Comparison of ENCODE assay signal across 10 cellular contexts in genomic region chr3:112074616-112075497, GRCh38. TPM values are rescaled to one million over a fixed set of nuclear protein-coding genes. Genes with fewer than 3 reads are reported as not detected.
DNase-seq lines count a peak whose midpoint lies in the region; ATAC-seq and TF ChIP-seq lines count a peak whose summit lies in the region.
"Had no signal": no experiment of that assay in that cellular context is flagged by ENCODE, and none has a peak within 500 bp of the region (broad histone marks: within the 10 kb centered on the region; RNA-seq: fewer than 3 reads in every experiment).

No MANE protein-coding gene starts in this region.

- peak overlapping the region; percentile 37 to 82 (median 72) for H3K4me3 Mint-ChIP-seq in CD4-positive, alpha-beta memory T cell
- no peak overlapping the region for H3K4me3 Mint-ChIP-seq in effector memory CD8-positive, alpha-beta T cell
- H3K4me3 Mint-ChIP-seq in progenitor cell of endocrine pancreas (ENCODE audit: low read depth): peak overlapping the region; percentile 59
- H3K4me3 Mint-ChIP-seq: IgD-negative memory B cell, memory B cell had no signal

- peaks cover 28 to 60% (median 40%) of the 10 kb centered on the region in 4 donors for H3K4me1 Mint-ChIP-seq in CD4-positive, alpha-beta memory T cell
- peaks cover 0 to 10% of the 10 kb centered on the region in 2 donors for H3K4me1 Mint-ChIP-seq in effector memory CD8-positive, alpha-beta T cell (ENCODE audit: low read depth in 2 of 2)
- peaks cover 24% of the 10 kb centered on the region for H3K4me1 Mint-ChIP-seq in progenitor cell of endocrine pancreas (ENCODE audit: low read depth)
- H3K4me1 Mint-ChIP-seq: memory B cell had no signal

- TF ChIP-seq CTCF in progenitor cell of endocrine pancreas (IDR thresholded peaks at IDR 0.05; ENCODE audit: unreplicated experiment): no peak

- CTCF ChIA-PET in CD4-positive, alpha-beta memory T cell (lab: Charles Lee; ENCODE audit: partially characterized antibody): no interaction called here

- intact Hi-C loops in CD4-positive, alpha-beta memory T cell (cut with micrococcal nuclease): loop anchor here (1.0 to 10.0 kb wide), 5 partner anchors 11 to 920 kb away; partner anchors contain the start of genes ABHD10, C3orf52 and GTPBP8
- intact Hi-C loops in sciatic nerve (cut with DNase I): no loop called here

- H3K27ac ChIP-seq in CD4-positive, alpha-beta memory T cell (ENCODE audit: low read depth, low read length): peak overlapping the region; percentile 21

- POLR2A ChIA-PET in CD4-positive, alpha-beta memory T cell (lab: Charles Lee; ENCODE audit: partially characterized antibody): interaction anchor here (0.9 to 1.0 kb wide), 2 partner anchors 13 to 528 kb away, joined by 3 read pairs; no protein-coding TSS in a partner anchor

- H3K36me3 Mint-ChIP-seq in CD4-positive, alpha-beta memory T cell: peaks cover 0 to 8% of the 10 kb centered on the region in 2 donors
- peaks cover 2% of the 10 kb centered on the region for H3K36me3 Mint-ChIP-seq in effector memory CD8-positive, alpha-beta T cell (ENCODE audit: insufficient read depth)
- H3K36me3 Mint-ChIP-seq in progenitor cell of endocrine pancreas (ENCODE audit: insufficient read depth): no peaks in the 10 kb centered on the region
- H3K36me3 Mint-ChIP-seq: IgD-negative memory B cell, memory B cell had no signal

- H3K9me3 Mint-ChIP-seq in CD4-positive, alpha-beta memory T cell: peaks cover 2 to 7% (median 4%) of the 10 kb centered on the region in 8 donors
- H3K9me3 Mint-ChIP-seq in effector memory CD8-positive, alpha-beta T cell: no peaks in the 10 kb centered on the region
- H3K9me3 Mint-ChIP-seq in progenitor cell of endocrine pancreas (ENCODE audit: low read depth): no peaks in the 10 kb centered on the region
- H3K9me3 Mint-ChIP-seq: IgD-negative memory B cell, memory B cell had no signal

- H3K27me3 ChIP-seq in CD4-positive, alpha-beta memory T cell (ENCODE audit: insufficient read depth, low read length): no peaks in the 10 kb centered on the region

- ATAC-seq in GM19395 (IDR thresholded peaks at IDR 0.05; ENCODE audit: unreplicated experiment): peak; percentile 93
- peak; percentile 99 for ATAC-seq in SK-N-SH treated with all-trans-retinoic acid at 6 μM for 48 hours
- peak; percentile 66 for ATAC-seq in effector memory CD8-positive, alpha-beta T cell (replicated peaks)
- ATAC-seq in HG02840 (IDR thresholded peaks at IDR 0.05; ENCODE audit: low FRiP score, unreplicated experiment): no peak
- ATAC-seq in sciatic nerve: no peak

- H3K27ac Mint-ChIP-seq in CD4-positive, alpha-beta memory T cell: peak overlapping the region; percentile 65 to 93 (median 83)
- peak overlapping the region in 1 of 2 donors; percentile 77 for H3K27ac Mint-ChIP-seq in effector memory CD8-positive, alpha-beta T cell
- peak overlapping the region; percentile 94 for H3K27ac Mint-ChIP-seq in progenitor cell of endocrine pancreas
- H3K27ac Mint-ChIP-seq: IgD-negative memory B cell, memory B cell had no signal

- H3K27me3 Mint-ChIP-seq in CD4-positive, alpha-beta memory T cell: no peaks in the 10 kb centered on the region
- H3K27me3 Mint-ChIP-seq in effector memory CD8-positive, alpha-beta T cell: peaks cover 27 to 44% of the 10 kb centered on the region in 2 donors
- no peaks in the 10 kb centered on the region for H3K27me3 Mint-ChIP-seq in progenitor cell of endocrine pancreas

- H3K9me3 ChIP-seq in CD4-positive, alpha-beta memory T cell (ENCODE audit: control insufficient read depth in 1 of 2, low read length in 2 of 2): no peaks in the 10 kb centered on the region

- no peaks in the 10 kb centered on the region for H3K36me3 ChIP-seq in CD4-positive, alpha-beta memory T cell (ENCODE audit: insufficient read depth, low read length)

- H3K4me3 ChIP-seq in CD4-positive, alpha-beta memory T cell (ENCODE audit: low read length in 2 of 2): no peak overlapping the region

- peaks cover 35% of the 10 kb centered on the region for H3K4me1 ChIP-seq in CD4-positive, alpha-beta memory T cell (ENCODE audit: insufficient read depth, low read length)

- peak; percentile 38 to 68 (median 61) for DNase-seq in CD4-positive, alpha-beta memory T cell
- DNase-seq in HPDE6-E6E7 (ENCODE audit: extremely low spot score): peak; percentile 96
- no peak for DNase-seq in effector memory CD8-positive, alpha-beta T cell
- DNase-seq in progenitor cell of endocrine pancreas (ENCODE audit: low spot score, unreplicated experiment): no peak
- DNase-seq in sciatic nerve (ENCODE audit: low spot score): no peak

TF ChIP-seq in SK-N-SH treated with all-trans-retinoic acid at 6 μM for 48 hours, 23 proteins besides CTCF, POLR2A, EP300 and RAD21:
- TF ChIP-seq SNAI2 (CRISPR knock-in tag; IDR thresholded peaks at IDR 0.05) (no peak), CSRNP3 (CRISPR knock-in tag; IDR thresholded peaks at IDR 0.05) (no peak), ISL1 (CRISPR knock-in tag; IDR thresholded peaks at IDR 0.05) (no peak), BACH2 (CRISPR knock-in tag; IDR thresholded peaks at IDR 0.05; ENCODE audit: borderline replicate concordance) (no peak), ZC3H10 (CRISPR knock-in tag; IDR thresholded peaks at IDR 0.05) (no peak), OSR1 (CRISPR knock-in tag; IDR thresholded peaks at IDR 0.05) (no peak), CSDC2 (CRISPR knock-in tag; IDR thresholded peaks at IDR 0.05) (no peak), ZFP30 (CRISPR knock-in tag; IDR thresholded peaks at IDR 0.05) (no peak), ZNF70 (CRISPR knock-in tag; IDR thresholded peaks at IDR 0.05) (no peak), GLIS3 (CRISPR knock-in tag; IDR thresholded peaks at IDR 0.05) (no peak)
- TF ChIP-seq, protein P1, sequence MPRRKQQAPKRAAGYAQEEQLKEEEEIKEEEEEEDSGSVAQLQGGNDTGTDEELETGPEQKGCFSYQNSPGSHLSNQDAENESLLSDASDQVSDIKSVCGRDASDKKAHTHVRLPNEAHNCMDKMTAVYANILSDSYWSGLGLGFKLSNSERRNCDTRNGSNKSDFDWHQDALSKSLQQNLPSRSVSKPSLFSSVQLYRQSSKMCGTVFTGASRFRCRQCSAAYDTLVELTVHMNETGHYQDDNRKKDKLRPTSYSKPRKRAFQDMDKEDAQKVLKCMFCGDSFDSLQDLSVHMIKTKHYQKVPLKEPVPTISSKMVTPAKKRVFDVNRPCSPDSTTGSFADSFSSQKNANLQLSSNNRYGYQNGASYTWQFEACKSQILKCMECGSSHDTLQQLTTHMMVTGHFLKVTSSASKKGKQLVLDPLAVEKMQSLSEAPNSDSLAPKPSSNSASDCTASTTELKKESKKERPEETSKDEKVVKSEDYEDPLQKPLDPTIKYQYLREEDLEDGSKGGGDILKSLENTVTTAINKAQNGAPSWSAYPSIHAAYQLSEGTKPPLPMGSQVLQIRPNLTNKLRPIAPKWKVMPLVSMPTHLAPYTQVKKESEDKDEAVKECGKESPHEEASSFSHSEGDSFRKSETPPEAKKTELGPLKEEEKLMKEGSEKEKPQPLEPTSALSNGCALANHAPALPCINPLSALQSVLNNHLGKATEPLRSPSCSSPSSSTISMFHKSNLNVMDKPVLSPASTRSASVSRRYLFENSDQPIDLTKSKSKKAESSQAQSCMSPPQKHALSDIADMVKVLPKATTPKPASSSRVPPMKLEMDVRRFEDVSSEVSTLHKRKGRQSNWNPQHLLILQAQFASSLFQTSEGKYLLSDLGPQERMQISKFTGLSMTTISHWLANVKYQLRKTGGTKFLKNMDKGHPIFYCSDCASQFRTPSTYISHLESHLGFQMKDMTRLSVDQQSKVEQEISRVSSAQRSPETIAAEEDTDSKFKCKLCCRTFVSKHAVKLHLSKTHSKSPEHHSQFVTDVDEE (CRISPR knock-in tag; IDR thresholded peaks at IDR 0.05): no peak

RNA-seq across cellular contexts. Expression of gene C3orf52, which starts 11.3 kb away (rescaled TPM):
- 1 to 10 TPM; 2.0 to 2.3 TPM for total RNA-seq in CD4-positive, alpha-beta memory T cell
- polyA plus RNA-seq in CD4-positive, alpha-beta memory T cell: 1 to 10 TPM in 1 of 2 donors, under 1 TPM in 1; 0.47 to 2.1 TPM
- total RNA-seq in progenitor cell of endocrine pancreas (20.6 and 23.7 TPM in 2 replicates), sciatic nerve (9.1 TPM)

RNA-seq across cellular contexts. Expression of gene TMPRSS7, which starts 40.3 kb away (rescaled TPM):
- under 1 TPM in 1 of 2 experiments, not detected in 1; 0.15 TPM for total RNA-seq in CD4-positive, alpha-beta memory T cell
- under 1 TPM; 0.26 TPM for polyA plus RNA-seq in CD4-positive, alpha-beta memory T cell
- total RNA-seq in progenitor cell of endocrine pancreas: not detected in 2 replicates
- total RNA-seq in sciatic nerve: not detected
- polyA plus RNA-seq: IgD-negative memory B cell had no signal

RNA-seq across cellular contexts. Expression of gene GCSAM, which starts 58.2 kb away (rescaled TPM):
- 10 to 100 TPM; 40.9 to 42.1 TPM for total RNA-seq in CD4-positive, alpha-beta memory T cell
- polyA plus RNA-seq in CD4-positive, alpha-beta memory T cell: 10 to 100 TPM; 36.8 to 41.2 TPM
- total RNA-seq in progenitor cell of endocrine pancreas: not detected in 2 replicates
- total RNA-seq in sciatic nerve: 0.22 TPM

Comparison
In these comparisons a context has a peak if more than half of its experiments do, and no peak if none do; other contexts are left out.
1. DNase-seq: peak in CD4-positive, alpha-beta memory T cell (5 of 5) and HPDE6-E6E7 (single experiment); none in effector memory CD8-positive, alpha-beta T cell (0 of 3), progenitor cell of endocrine pancreas (single experiment) and sciatic nerve (single experiment).
2. H3K4me3 Mint-ChIP-seq: peak in CD4-positive, alpha-beta memory T cell (8 of 8) and progenitor cell of endocrine pancreas (single experiment); none in effector memory CD8-positive, alpha-beta T cell (0 of 2).
3. ATAC-seq: peak in GM19395 (single experiment), SK-N-SH treated with all-trans-retinoic acid at 6 μM for 48 hours (single experiment) and effector memory CD8-positive, alpha-beta T cell (single experiment); none in HG02840 (single experiment) and sciatic nerve (single experiment).
4. RNA of gene GCSAM, which starts 58.2 kb away (total RNA-seq): 40.9 to 42.1 TPM in CD4-positive, alpha-beta memory T cell; 0.22 TPM in sciatic nerve (single experiment) and not detected in progenitor cell of endocrine pancreas; every median in the first group is over 10 times any median in the second.